Comparison of ENCODE assay signal across 1 cellular context in genomic region chr18:70348481-70348880, GRCh38.
TF ChIP-seq lines count a peak whose summit lies in the region.
"Not testable (repeated sequence)": the region's sequence is repeated elsewhere in the genome, so short reads cannot be mapped to it uniquely, and the experiment has no call there.

No MANE protein-coding gene starts in this region.

TF ChIP-seq in HepG2, 621 proteins besides CTCF, POLR2A, EP300 and RAD21:
- 0 out of 2 replicates have a peak, but pooled peaks have one; percentile 10 for TF ChIP-seq ARID5B (CRISPR knock-in tag; IDR thresholded peaks at IDR 0.05)
- TF ChIP-seq FOXA1 (IDR thresholded peaks at IDR 0.05) = not testable (repeated sequence)
- 0 out of 2 replicates have a peak, but pooled peaks have one; percentile 19 for TF ChIP-seq FOXA1 (CRISPR knock-in tag; IDR thresholded peaks at IDR 0.05)
- TF ChIP-seq, protein P1, sequence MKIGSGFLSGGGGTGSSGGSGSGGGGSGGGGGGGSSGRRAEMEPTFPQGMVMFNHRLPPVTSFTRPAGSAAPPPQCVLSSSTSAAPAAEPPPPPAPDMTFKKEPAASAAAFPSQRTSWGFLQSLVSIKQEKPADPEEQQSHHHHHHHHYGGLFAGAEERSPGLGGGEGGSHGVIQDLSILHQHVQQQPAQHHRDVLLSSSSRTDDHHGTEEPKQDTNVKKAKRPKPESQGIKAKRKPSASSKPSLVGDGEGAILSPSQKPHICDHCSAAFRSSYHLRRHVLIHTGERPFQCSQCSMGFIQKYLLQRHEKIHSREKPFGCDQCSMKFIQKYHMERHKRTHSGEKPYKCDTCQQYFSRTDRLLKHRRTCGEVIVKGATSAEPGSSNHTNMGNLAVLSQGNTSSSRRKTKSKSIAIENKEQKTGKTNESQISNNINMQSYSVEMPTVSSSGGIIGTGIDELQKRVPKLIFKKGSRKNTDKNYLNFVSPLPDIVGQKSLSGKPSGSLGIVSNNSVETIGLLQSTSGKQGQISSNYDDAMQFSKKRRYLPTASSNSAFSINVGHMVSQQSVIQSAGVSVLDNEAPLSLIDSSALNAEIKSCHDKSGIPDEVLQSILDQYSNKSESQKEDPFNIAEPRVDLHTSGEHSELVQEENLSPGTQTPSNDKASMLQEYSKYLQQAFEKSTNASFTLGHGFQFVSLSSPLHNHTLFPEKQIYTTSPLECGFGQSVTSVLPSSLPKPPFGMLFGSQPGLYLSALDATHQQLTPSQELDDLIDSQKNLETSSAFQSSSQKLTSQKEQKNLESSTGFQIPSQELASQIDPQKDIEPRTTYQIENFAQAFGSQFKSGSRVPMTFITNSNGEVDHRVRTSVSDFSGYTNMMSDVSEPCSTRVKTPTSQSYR (CRISPR knock-in tag; IDR thresholded peaks at IDR 0.05; ENCODE audit: borderline replicate concordance) = peak; percentile 82; the same call in 1 of the 2 replicates
